20 cellular contexts compared by ENCODE assay signal in the genomic region with DNA sequence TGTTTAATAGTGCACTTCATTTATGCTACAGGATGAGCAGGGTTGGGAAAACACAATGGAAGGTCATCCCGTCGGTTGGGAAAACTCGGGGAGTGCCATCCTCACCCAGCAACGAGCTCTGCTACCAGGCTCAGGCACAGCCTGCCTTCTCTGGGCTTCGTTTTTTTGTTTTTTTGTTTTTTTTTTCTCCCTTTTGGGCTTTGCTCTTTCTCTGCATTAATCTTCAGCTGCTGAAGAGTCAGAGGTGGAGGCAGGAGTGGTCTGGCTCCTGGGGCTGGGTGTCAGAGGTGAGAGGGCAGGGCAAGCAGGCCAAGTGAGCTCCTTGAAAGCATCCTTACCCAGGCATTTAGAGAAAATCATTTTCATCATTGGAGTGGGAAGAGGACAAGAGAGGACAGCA. TPM values are rescaled to one million over a fixed set of nuclear protein-coding genes. Genes with fewer than 3 reads are reported as not detected.
DNase-seq lines count a peak whose midpoint lies in the region; ATAC-seq, FAIRE-seq and TF ChIP-seq lines count a peak whose summit lies in the region.
"Had no signal": no experiment of that assay in that cellular context is flagged by ENCODE, and none has a peak within 500 bp of the region (broad histone marks: within the 10 kb centered on the region; RNA-seq: fewer than 3 reads in every experiment).

No MANE protein-coding gene starts in this region.

- no peak for ATAC-seq in K562
- ATAC-seq in HG03175 (IDR thresholded peaks at IDR 0.05; ENCODE audit: unreplicated experiment) = no peak
- no peak for ATAC-seq in HG02588 (IDR thresholded peaks at IDR 0.05; ENCODE audit: unreplicated experiment)
- ATAC-seq: A549, SK-N-SH treated with all-trans-retinoic acid at 6 μM for 48 hours had no signal

- in situ Hi-C loops in K562 (cut with MboI) = no loop called here

- no peak overlapping the region for H3K4me3 Mint-ChIP-seq in progenitor cell of endocrine pancreas (ENCODE audit: low read depth)
- H3K4me3 Mint-ChIP-seq: B cell; CD4-positive, CD25-positive, alpha-beta regulatory T cell had no signal

- no peak overlapping the region for H2AFZ ChIP-seq in K562 (ENCODE audit: low read depth, low read length)

- H3K36me3 ChIP-seq in K562 (ENCODE audit: control insufficient read depth, insufficient read depth, low read length) = peaks cover 62% of the 10 kb centered on the region

- H3K36me3 Mint-ChIP-seq in progenitor cell of endocrine pancreas (ENCODE audit: insufficient read depth) = peaks cover 76% of the 10 kb centered on the region

- peaks cover 2% of the 10 kb centered on the region for H3K4me1 Mint-ChIP-seq in progenitor cell of endocrine pancreas (ENCODE audit: low read depth)
- H3K4me1 Mint-ChIP-seq: B cell had no signal

- TF ChIP-seq POLR2A in GM12891 (IDR thresholded peaks at IDR 0.05; ENCODE audit: low read depth, low read length) = 0 out of 2 replicates have a peak, but pooled peaks have one; percentile 27
- TF ChIP-seq POLR2A in K562 (conservative IDR thresholded peaks at IDR 0.05) = 0 out of 2 replicates have a peak, but pooled peaks have one; percentile 57

- CTCF ChIA-PET in K562 (lab: Yijun Ruan, JAX; ENCODE audit: low intra/inter-chr PET ratio) = no interaction called here

- peaks cover 44% of the 10 kb centered on the region for H3K9me3 ChIP-seq in K562 (replicated peaks; ENCODE audit: control insufficient read depth, insufficient read depth, low read depth, low read length)

- no peak overlapping the region for H3K4me2 ChIP-seq in K562 (ENCODE audit: insufficient read depth, low read length)
- H3K4me2 ChIP-seq: A549, KMS-11 had no signal

- H3K79me2 ChIP-seq in K562 (ENCODE audit: control insufficient read depth, insufficient read depth, low read length) = no peaks in the 10 kb centered on the region

- H3K9me1 ChIP-seq in K562 (ENCODE audit: control insufficient read depth, insufficient read depth, low read length) = no peaks in the 10 kb centered on the region

- peaks cover 0 to 5% of the 10 kb centered on the region in 2 experiments; a peak in 2 of 5 replicates for H3K4me1 ChIP-seq in K562 (replicated peaks in 1 of 2; ENCODE audit: control insufficient read depth in 2 of 2, insufficient read depth in 2 of 2, low read length in 2 of 2)
- H3K4me1 ChIP-seq: A549 had no signal

- BruUV-seq in K562 (replicated peaks; lab: Mats Ljungman, UMichigan) = no TSS peak

- peak overlapping the region; percentile 89 for H3K27ac Mint-ChIP-seq in progenitor cell of endocrine pancreas
- H3K27ac Mint-ChIP-seq: B cell had no signal

- FAIRE-seq in GM12891 (lab: Jason Lieb, UNC) (no peak), K562 (lab: Jason Lieb, UNC) (no peak)
- FAIRE-seq: A549, H54 had no signal

- no peaks in the 10 kb centered on the region for H4K20me1 ChIP-seq in K562 (replicated peaks; ENCODE audit: control insufficient read depth, insufficient read depth, low read length)

- no peak for TF ChIP-seq EP300 in K562 (IDR thresholded peaks at IDR 0.05; ENCODE audit: low read length)

- no peak for TF ChIP-seq RAD21 in K562 (CRISPR knock-in tag; conservative IDR thresholded peaks at IDR 0.05 in 1 of 2, IDR thresholded peaks at IDR 0.05 in 1 of 2)

- DNase-seq in GM12891 (ENCODE audit: insufficient read length, low spot score) = no peak
- no peak for DNase-seq in K562 (ENCODE audit: extremely low read depth in 1 of 4, low spot score in 3 of 4)
- DNase-seq in progenitor cell of endocrine pancreas (ENCODE audit: low spot score, unreplicated experiment) = no peak
- DNase-seq: CD4-positive, CD25-positive, alpha-beta regulatory T cell; DMS79; NCI-H1105; NCI-H146; NCI-H2029; NCI-H226; NCI-H510A treated with DMSO at 0.1 percent for 48 hours; NCI-H748 treated with DMSO at 0.1 percent for 48 hours; SHP77 treated with DMSO at 0.1 percent for 48 hours had no signal

- POLR2A ChIA-PET in K562 (lab: Yijun Ruan, JAX) = interaction anchor here (1.5 to 2.4 kb wide), 2 partner anchors 10 to 15 kb away, joined by 4 to 8 read pairs; no protein-coding TSS in a partner anchor

- H3K9me3 Mint-ChIP-seq in progenitor cell of endocrine pancreas (ENCODE audit: low read depth) = peaks cover 39% of the 10 kb centered on the region

- no peaks in the 10 kb centered on the region for H3K27me3 ChIP-seq in K562 (ENCODE audit: control insufficient read depth in 2 of 2, insufficient read depth in 2 of 2, low read length in 2 of 2)

- no peak overlapping the region for H3K4me3 ChIP-seq in K562
- H3K4me3 ChIP-seq: A549 had no signal

- no peaks in the 10 kb centered on the region for H3K27me3 Mint-ChIP-seq in progenitor cell of endocrine pancreas
- H3K27me3 Mint-ChIP-seq: B cell; CD4-positive, CD25-positive, alpha-beta regulatory T cell had no signal

- intact Hi-C loops in K562 (cut with micrococcal nuclease) = no loop called here

- 100% methylated on average over 5 of the region's 5 CpGs for WGBS in K562 (ENCODE audit: insufficient coverage, low coverage, missing lambda C conversion rate)

- no peak overlapping the region for H3K9ac ChIP-seq in K562 (ENCODE audit: insufficient read depth in 1 of 2, low read depth in 2 of 2, low read length in 2 of 2)
- H3K9ac ChIP-seq: KMS-11 had no signal

- TF ChIP-seq CTCF in K562 (IDR thresholded peaks at IDR 0.05 in 2 of 3, conservative IDR thresholded peaks at IDR 0.05 in 1 of 3; ENCODE audit: insufficient read depth in 2 of 3, low read depth in 1 of 3, low read length in 3 of 3) = no peak
- no peak for TF ChIP-seq CTCF in progenitor cell of endocrine pancreas (IDR thresholded peaks at IDR 0.05; ENCODE audit: unreplicated experiment)

- no peak overlapping the region for H3K27ac ChIP-seq in K562 (ENCODE audit: extremely low read depth, low read depth, low read length)
- H3K27ac ChIP-seq: A549, KMS-11, RWPE1 had no signal

RNA-seq across cellular contexts. Expression of a gene that starts 11.5 kb away (rescaled TPM):
- 17.4 TPM for polyA plus RNA-seq in GM12891 (2012; ENCODE audit: low read depth, missing spikeins)
- 153 and 214 TPM in 2 replicates for total RNA-seq in K562 (2011; cell fraction: chromatin; rRNA removed; ENCODE audit: low replicate concordance)
- total RNA-seq in K562 (2011; cell fraction: nucleolus; rRNA removed) = 103 and 125 TPM in 2 replicates
- total RNA-seq in K562 (2011; cell fraction: nucleoplasm; rRNA removed) = 119 and 140 TPM in 2 replicates
- total RNA-seq in K562 (2014; rRNA removed) (33.6 and 35.6 TPM in 2 replicates), K562 (2014; rRNA removed; fragmentation: Illumina TruSeq; extraction: Trizol) (55.6 and 64.4 TPM in 2 replicates), K562 (2015; rRNA removed; fragmentation: Illumina TruSeq; extraction: Trizol) (61.6 and 64.9 TPM in 2 replicates), K562 (2021) (46.7 and 48.5 TPM in 2 replicates), progenitor cell of endocrine pancreas (91.8 and 95.1 TPM in 2 replicates)
- polyA plus RNA-seq in K562 (2011; rRNA removed) (44.8 and 52.3 TPM in 2 replicates), K562 (2014; fragmentation: Illumina TruSeq; extraction: Trizol) (58.4 and 58.7 TPM in 2 replicates), K562 (2014; fragmentation: Nextera tagmentation; extraction: Ambion mirVana) (10 to 100 TPM; 30.0 to 51.5 TPM), K562 (2014; rRNA removed) (39.6 and 45.8 TPM in 2 replicates)
- 20.8 and 27.2 TPM in 2 replicates for polyA plus RNA-seq in K562 (2011; cell fraction: cytosol; rRNA removed)
- polyA plus RNA-seq in K562 (2011; cell fraction: nucleus; rRNA removed) = 85.4 and 103 TPM in 2 replicates
- 30.1 and 31.6 TPM in 2 replicates for polyA plus RNA-seq in K562 (2012)
- 55.6 and 57.4 TPM in 2 replicates for polyA minus RNA-seq in K562 (2011; rRNA and poly(A)+ RNA removed)
- polyA minus RNA-seq in K562 (2011; cell fraction: cytosol; rRNA and poly(A)+ RNA removed) = 10.5 and 15.3 TPM in 2 replicates
- 33.7 and 50.5 TPM in 2 replicates for polyA minus RNA-seq in K562 (2011; cell fraction: nucleus; rRNA and poly(A)+ RNA removed)

RNA-seq across cellular contexts. Expression of a gene that starts 18.8 kb away (rescaled TPM):
- 80.2 TPM for polyA plus RNA-seq in GM12891 (2012; ENCODE audit: low read depth, missing spikeins)
- 151 and 243 TPM in 2 replicates for total RNA-seq in K562 (2011; cell fraction: chromatin; rRNA removed; ENCODE audit: low replicate concordance)
- total RNA-seq in K562 (2011; cell fraction: nucleolus; rRNA removed) = 132 and 134 TPM in 2 replicates
- 123 and 134 TPM in 2 replicates for total RNA-seq in K562 (2011; cell fraction: nucleoplasm; rRNA removed)
- total RNA-seq in K562 (2014; rRNA removed) (102 and 119 TPM in 2 replicates), K562 (2014; rRNA removed; fragmentation: Illumina TruSeq; extraction: Trizol) (56.4 and 64.2 TPM in 2 replicates), K562 (2015; rRNA removed; fragmentation: Illumina TruSeq; extraction: Trizol) (60.1 and 63.0 TPM in 2 replicates), K562 (2021) (168 TPM in 2 replicates), progenitor cell of endocrine pancreas (110 and 113 TPM in 2 replicates)
- polyA plus RNA-seq in K562 (2011; rRNA removed) (142 and 202 TPM in 2 replicates), K562 (2014; fragmentation: Illumina TruSeq; extraction: Trizol) (176 and 194 TPM in 2 replicates), K562 (2014; fragmentation: Nextera tagmentation; extraction: Ambion mirVana) (100 to 1,000 TPM; 160 to 331 TPM), K562 (2014; rRNA removed) (212 and 232 TPM in 2 replicates)
- 161 and 249 TPM in 2 replicates for polyA plus RNA-seq in K562 (2011; cell fraction: cytosol; rRNA removed)
- 125 and 159 TPM in 2 replicates for polyA plus RNA-seq in K562 (2011; cell fraction: nucleus; rRNA removed)
- polyA plus RNA-seq in K562 (2012) = 160 and 243 TPM in 2 replicates
- polyA minus RNA-seq in K562 (2011; rRNA and poly(A)+ RNA removed) = 82.3 and 172 TPM in 2 replicates
- 57.4 and 102 TPM in 2 replicates for polyA minus RNA-seq in K562 (2011; cell fraction: cytosol; rRNA and poly(A)+ RNA removed)
- polyA minus RNA-seq in K562 (2011; cell fraction: nucleus; rRNA and poly(A)+ RNA removed) = 37.4 and 39.0 TPM in 2 replicates

RNA-seq across cellular contexts. Expression of a gene that starts 20.4 kb away (rescaled TPM):
- 6.7 TPM for polyA plus RNA-seq in GM12891 (2012; ENCODE audit: low read depth, missing spikeins)
- 19.2 and 21.8 TPM in 2 replicates for total RNA-seq in K562 (2011; cell fraction: chromatin; rRNA removed; ENCODE audit: low replicate concordance)
- 12.0 and 13.5 TPM in 2 replicates for total RNA-seq in K562 (2011; cell fraction: nucleolus; rRNA removed)
- total RNA-seq in K562 (2011; cell fraction: nucleoplasm; rRNA removed) = 9.1 and 13.6 TPM in 2 replicates
- 13.8 and 14.0 TPM in 2 replicates for total RNA-seq in K562 (2014; rRNA removed)
- total RNA-seq in K562 (2014; rRNA removed; fragmentation: Illumina TruSeq; extraction: Trizol) = 13.2 and 14.1 TPM in 2 replicates
- total RNA-seq in K562 (2015; rRNA removed; fragmentation: Illumina TruSeq; extraction: Trizol) = 11.6 and 12.2 TPM in 2 replicates
- total RNA-seq in K562 (2021) = 12.7 and 13.8 TPM in 2 replicates
- 9.5 and 13.4 TPM in 2 replicates for polyA plus RNA-seq in K562 (2011; rRNA removed)
- polyA plus RNA-seq in K562 (2011; cell fraction: cytosol; rRNA removed) = 6.7 and 9.5 TPM in 2 replicates
- 7.4 and 7.8 TPM in 2 replicates for polyA plus RNA-seq in K562 (2011; cell fraction: nucleus; rRNA removed)
- polyA plus RNA-seq in K562 (2012) = 7.7 and 8.5 TPM in 2 replicates
- polyA plus RNA-seq in K562 (2014; fragmentation: Illumina TruSeq; extraction: Trizol) = 13.5 and 15.5 TPM in 2 replicates
- 1 to 10 TPM; 5.9 to 6.9 TPM for polyA plus RNA-seq in K562 (2014; fragmentation: Nextera tagmentation; extraction: Ambion mirVana)
- polyA plus RNA-seq in K562 (2014; rRNA removed) = 11.6 and 11.8 TPM in 2 replicates
- 8.2 and 9.7 TPM in 2 replicates for polyA minus RNA-seq in K562 (2011; rRNA and poly(A)+ RNA removed)
- polyA minus RNA-seq in K562 (2011; cell fraction: cytosol; rRNA and poly(A)+ RNA removed) = 3.5 and 5.0 TPM in 2 replicates
- 2.6 and 3.2 TPM in 2 replicates for polyA minus RNA-seq in K562 (2011; cell fraction: nucleus; rRNA and poly(A)+ RNA removed)
- total RNA-seq in progenitor cell of endocrine pancreas = 20.7 and 22.8 TPM in 2 replicates

RNA-seq across cellular contexts. Expression of a gene that starts 31.2 kb away (rescaled TPM):
- polyA plus RNA-seq in GM12891 (2012; ENCODE audit: low read depth, missing spikeins) = 180 TPM
- total RNA-seq in K562 (2011; cell fraction: chromatin; rRNA removed; ENCODE audit: low replicate concordance) = 414 and 758 TPM in 2 replicates
- 463 and 497 TPM in 2 replicates for total RNA-seq in K562 (2011; cell fraction: nucleolus; rRNA removed)
- 263 and 349 TPM in 2 replicates for total RNA-seq in K562 (2011; cell fraction: nucleoplasm; rRNA removed)
- total RNA-seq in K562 (2014; rRNA removed) (560 and 610 TPM in 2 replicates), K562 (2014; rRNA removed; fragmentation: Illumina TruSeq; extraction: Trizol) (303 and 336 TPM in 2 replicates), K562 (2015; rRNA removed; fragmentation: Illumina TruSeq; extraction: Trizol) (408 and 410 TPM in 2 replicates), K562 (2021) (588 and 616 TPM in 2 replicates), progenitor cell of endocrine pancreas (212 and 224 TPM in 2 replicates)
- polyA plus RNA-seq in K562 (2011; rRNA removed) (304 and 329 TPM in 2 replicates), K562 (2014; fragmentation: Illumina TruSeq; extraction: Trizol) (437 and 491 TPM in 2 replicates), K562 (2014; fragmentation: Nextera tagmentation; extraction: Ambion mirVana) (100 to 1,000 TPM; 407 to 856 TPM), K562 (2014; rRNA removed) (488 and 513 TPM in 2 replicates)
- 333 and 730 TPM in 2 replicates for polyA plus RNA-seq in K562 (2011; cell fraction: cytosol; rRNA removed)
- polyA plus RNA-seq in K562 (2011; cell fraction: nucleus; rRNA removed) = 657 and 888 TPM in 2 replicates
- 488 and 498 TPM in 2 replicates for polyA plus RNA-seq in K562 (2012)
- polyA minus RNA-seq in K562 (2011; rRNA and poly(A)+ RNA removed) = 295 and 393 TPM in 2 replicates
- polyA minus RNA-seq in K562 (2011; cell fraction: cytosol; rRNA and poly(A)+ RNA removed) = 320 and 399 TPM in 2 replicates
- polyA minus RNA-seq in K562 (2011; cell fraction: nucleus; rRNA and poly(A)+ RNA removed) = 299 and 305 TPM in 2 replicates

RNA-seq across cellular contexts. Expression of a gene that starts 31.5 kb away (rescaled TPM):
- polyA plus RNA-seq in GM12891 (2012; ENCODE audit: low read depth, missing spikeins) = 9.1 TPM
- 35.5 and 59.8 TPM in 2 replicates for total RNA-seq in K562 (2011; cell fraction: chromatin; rRNA removed; ENCODE audit: low replicate concordance)
- 50.4 and 51.6 TPM in 2 replicates for total RNA-seq in K562 (2011; cell fraction: nucleolus; rRNA removed)
- 26.7 and 40.9 TPM in 2 replicates for total RNA-seq in K562 (2011; cell fraction: nucleoplasm; rRNA removed)
- 17.4 and 30.9 TPM in 2 replicates for total RNA-seq in K562 (2014; rRNA removed)
- total RNA-seq in K562 (2014; rRNA removed; fragmentation: Illumina TruSeq; extraction: Trizol) = 11.0 and 12.2 TPM in 2 replicates
- total RNA-seq in K562 (2015; rRNA removed; fragmentation: Illumina TruSeq; extraction: Trizol) = 11.9 and 13.5 TPM in 2 replicates
- 21.8 and 25.2 TPM in 2 replicates for total RNA-seq in K562 (2021)
- polyA plus RNA-seq in K562 (2011; rRNA removed) = 12.7 and 14.1 TPM in 2 replicates
- 14.1 and 21.2 TPM in 2 replicates for polyA plus RNA-seq in K562 (2011; cell fraction: cytosol; rRNA removed)
- 41.5 and 49.3 TPM in 2 replicates for polyA plus RNA-seq in K562 (2011; cell fraction: nucleus; rRNA removed)
- 15.8 and 27.8 TPM in 2 replicates for polyA plus RNA-seq in K562 (2012)
- 16.4 and 18.0 TPM in 2 replicates for polyA plus RNA-seq in K562 (2014; fragmentation: Illumina TruSeq; extraction: Trizol)
- 1 to 10 TPM; 1.3 to 3.6 TPM for polyA plus RNA-seq in K562 (2014; fragmentation: Nextera tagmentation; extraction: Ambion mirVana)
- polyA plus RNA-seq in K562 (2014; rRNA removed) = 15.6 and 19.6 TPM in 2 replicates
- polyA minus RNA-seq in K562 (2011; rRNA and poly(A)+ RNA removed) = 10.9 and 15.8 TPM in 2 replicates
- 9.1 and 11.9 TPM in 2 replicates for polyA minus RNA-seq in K562 (2011; cell fraction: cytosol; rRNA and poly(A)+ RNA removed)
- 12.1 and 17.2 TPM in 2 replicates for polyA minus RNA-seq in K562 (2011; cell fraction: nucleus; rRNA and poly(A)+ RNA removed)
- 34.0 and 36.0 TPM in 2 replicates for total RNA-seq in progenitor cell of endocrine pancreas
